In genomic region chr1:228459091-228459993, GRCh38 we compare ENCODE assay signal across 8 cellular contexts. TPM values are rescaled to one million over a fixed set of nuclear protein-coding genes. Genes with fewer than 3 reads are reported as not detected.
DNase-seq lines count a peak whose midpoint lies in the region; ATAC-seq and TF ChIP-seq lines count a peak whose summit lies in the region.

No MANE protein-coding gene starts in this region.

- H3K9me3 ChIP-seq in NT2/D1 (ENCODE audit: insufficient read depth, low read length): no peaks in the 10 kb centered on the region
- H3K9me3 ChIP-seq in osteoblast (ENCODE audit: low read depth, low read length): no peaks in the 10 kb centered on the region

- H3K4me2 ChIP-seq in osteoblast (ENCODE audit: insufficient read depth, low read length): peak overlapping the region; percentile 92

- no peak for ATAC-seq in HG02610 (IDR thresholded peaks at IDR 0.05; ENCODE audit: unreplicated experiment)
- ATAC-seq in HG03039 (IDR thresholded peaks at IDR 0.05; ENCODE audit: unreplicated experiment): no peak

- peak overlapping the region; percentile 17 for H2AFZ ChIP-seq in osteoblast (ENCODE audit: low read length)

- TF ChIP-seq CTCF in GM10266 (IDR thresholded peaks at IDR 0.05; ENCODE audit: control insufficient read depth, insufficient read depth, low read depth, missing control alignments) (peak; percentile 76), foreskin fibroblast (IDR thresholded peaks at IDR 0.05; ENCODE audit: low read depth, low read length) (peak; percentile 71), osteoblast (IDR thresholded peaks at IDR 0.05; ENCODE audit: extremely low read depth, low read depth, low read length) (peak; percentile 54)

- H3K27ac ChIP-seq in osteoblast (ENCODE audit: low read depth, low read length): no peak overlapping the region

- H3K27me3 ChIP-seq in NT2/D1 (ENCODE audit: insufficient read depth, insufficient read length) (peaks cover 5% of the 10 kb centered on the region), osteoblast (ENCODE audit: insufficient read depth, low read length) (peaks cover 35% of the 10 kb centered on the region)

- H3K4me1 ChIP-seq in NT2/D1 (ENCODE audit: insufficient read depth, insufficient read length) (peaks cover 2% of the 10 kb centered on the region), osteoblast (ENCODE audit: insufficient read depth, low read length) (peaks cover 4% of the 10 kb centered on the region)

- peaks cover 5% of the 10 kb centered on the region for H3K79me2 ChIP-seq in osteoblast (ENCODE audit: insufficient read depth, low read length)

- H3K36me3 ChIP-seq in NT2/D1 (ENCODE audit: insufficient read depth, insufficient read length, low read length): no peaks in the 10 kb centered on the region
- H3K36me3 ChIP-seq in osteoblast (ENCODE audit: insufficient read depth, low read length): no peaks in the 10 kb centered on the region

- no peaks in the 10 kb centered on the region for H4K20me1 ChIP-seq in osteoblast (ENCODE audit: insufficient read depth, low read length)

- peak overlapping the region; percentile 93 for H3K9ac ChIP-seq in NT2/D1 (ENCODE audit: insufficient read length, low read depth)

- DNase-seq in GM10266 (ENCODE audit: extremely low spot score): peak; percentile 76
- DNase-seq in HK-2 (ENCODE audit: unreplicated experiment): peak; percentile 55
- peak; percentile 84 for DNase-seq in NT2/D1 (ENCODE audit: low read depth, low spot score)
- peak; percentile 29 for DNase-seq in activated effector memory CD4-positive, alpha-beta T cell treated with Interleukin-2 at 50 U/mL for 16 hours
- DNase-seq in foreskin fibroblast: peak; percentile 73 to 89
- peak; percentile 92 for DNase-seq in osteoblast (ENCODE audit: insufficient read length, low spot score, missing footprints)

- H3K4me3 ChIP-seq in NT2/D1 (ENCODE audit: insufficient read length, low read depth) (peak overlapping the region; percentile 97), foreskin fibroblast (ENCODE audit: low read depth in 1 of 2, low read length in 2 of 2) (peak overlapping the region; percentile 75), osteoblast (ENCODE audit: insufficient read depth, low read length) (peak overlapping the region; percentile 83)

RNA-seq across cellular contexts. Expression of gene RNF187, which starts 27.8 kb away (rescaled TPM):
- 46.0 and 52.5 TPM in 2 replicates for total RNA-seq in osteoblast

RNA-seq across cellular contexts. Expression of gene TRIM17, which starts 42.7 kb away (rescaled TPM):
- total RNA-seq in osteoblast: under 0.01 TPM in 1 of 2 replicates, not detected in the other

RNA-seq across cellular contexts. Expression of gene TRIM11, which starts 52.7 kb away (rescaled TPM):
- total RNA-seq in osteoblast: 22.1 and 25.7 TPM in 2 replicates

Comparison
In these comparisons a context has a peak if more than half of its experiments do, and no peak if none do; other contexts are left out.
1. DNase-seq: peak in every context shown above with its lines; median percentile 92 in osteoblast; 84 in NT2/D1; 81 in foreskin fibroblast; 76 in GM10266; 55 in HK-2; 29 in activated effector memory CD4-positive, alpha-beta T cell treated with Interleukin-2 at 50 U/mL for 16 hours.